ENCODE assay signal across 1 cellular context in genomic region chr11:67390947-67391303, GRCh38.
TF ChIP-seq lines count a peak whose summit lies in the region.

No MANE protein-coding gene starts in this region.

TF ChIP-seq in K562, 482 proteins besides CTCF, POLR2A, EP300 and RAD21:
- TF ChIP-seq ZNF384 (IDR thresholded peaks at IDR 0.05; ENCODE audit: low read depth, low read length) = peak; percentile 66; the same call in 1 of the 2 replicates
- no peak for TF ChIP-seq SNRNP70 (optimal IDR thresholded peaks at IDR 0.05; ENCODE audit: low read depth, low read length)
- TF ChIP-seq ELF2 (CRISPR knock-in tag; IDR thresholded peaks at IDR 0.05) = no peak
- TF ChIP-seq SMAD4 (CRISPR knock-in tag; conservative IDR thresholded peaks at IDR 0.05) = no peak
- no peak for TF ChIP-seq HDAC6 (IDR thresholded peaks at IDR 0.05; ENCODE audit: low read depth, low read length)
- no peak for TF ChIP-seq ZMIZ1 (IDR thresholded peaks at IDR 0.05; ENCODE audit: low read depth in 2 of 2, low read length in 2 of 2)
- peak; percentile 83 for TF ChIP-seq PRDM10 (IDR thresholded peaks at IDR 0.05; ENCODE audit: partially characterized antibody)
- no peak for TF ChIP-seq ZNF76 (CRISPR knock-in tag; IDR thresholded peaks at IDR 0.05; ENCODE audit: borderline replicate concordance)
